In genomic region chr1:62621907-62622306, GRCh38 we compare ENCODE assay signal across 9 cellular contexts. TPM values are rescaled to one million over a fixed set of nuclear protein-coding genes. Genes with fewer than 3 reads are reported as not detected.
DNase-seq lines count a peak whose midpoint lies in the region; ATAC-seq and TF ChIP-seq lines count a peak whose summit lies in the region.
"Had no signal": no experiment of that assay in that cellular context is flagged by ENCODE, and none has a peak within 500 bp of the region (broad histone marks: within the 10 kb centered on the region; RNA-seq: fewer than 3 reads in every experiment).

No MANE protein-coding gene starts in this region.

- no peak for TF ChIP-seq CTCF in foreskin keratinocyte (conservative IDR thresholded peaks at IDR 0.05)

- ATAC-seq in GM18867 (IDR thresholded peaks at IDR 0.05; ENCODE audit: unreplicated experiment), result peak; percentile 96
- peak; percentile 61 for ATAC-seq in HG03025 (IDR thresholded peaks at IDR 0.05; ENCODE audit: low FRiP score, unreplicated experiment)
- ATAC-seq in foreskin keratinocyte, result peak; percentile 97

- H3K27me3 ChIP-seq in foreskin keratinocyte, result no peaks in the 10 kb centered on the region

- no peak overlapping the region for H3K27ac ChIP-seq in foreskin keratinocyte

- DNase-seq in AG08395 (ENCODE audit: low spot score) (peak; percentile 86), OCI-M1 (lab: John Stamatoyannopoulos, UW) (peak; percentile 75), foreskin keratinocyte (peak; percentile 80 to 88), NCI-H524 treated with DMSO at 0.1 percent for 48 hours (lab: John Stamatoyannopoulos, UW) (no peak), cerebellar nuclear complex (lab: John Stamatoyannopoulos, UW) (no peak)
- DNase-seq in effector CD4-positive, alpha-beta T cell, result no peak

- H3K4me1 ChIP-seq in foreskin keratinocyte, result peaks cover 19% of the 10 kb centered on the region

RNA-seq across cellular contexts. Expression of gene ANGPTL3, which starts 24.6 kb away (rescaled TPM):
- not detected in 2 replicates for total RNA-seq in foreskin keratinocyte
- not detected in 2 replicates for polyA plus RNA-seq in foreskin keratinocyte
- total RNA-seq: H1 had no signal
- polyA plus RNA-seq: H1 had no signal

Comparison
In these comparisons a context has a peak if more than half of its experiments do, and no peak if none do; other contexts are left out.
1. DNase-seq: peak in AG08395 (single experiment), OCI-M1 (single experiment) and foreskin keratinocyte (2 of 2); none in NCI-H524 treated with DMSO at 0.1 percent for 48 hours (single experiment), effector CD4-positive, alpha-beta T cell (single experiment) and cerebellar nuclear complex (0 of 2).
2. Peak in every context shown above with its lines, with median percentiles within 50 percentile points of each other: ATAC-seq.